In the genomic region with DNA sequence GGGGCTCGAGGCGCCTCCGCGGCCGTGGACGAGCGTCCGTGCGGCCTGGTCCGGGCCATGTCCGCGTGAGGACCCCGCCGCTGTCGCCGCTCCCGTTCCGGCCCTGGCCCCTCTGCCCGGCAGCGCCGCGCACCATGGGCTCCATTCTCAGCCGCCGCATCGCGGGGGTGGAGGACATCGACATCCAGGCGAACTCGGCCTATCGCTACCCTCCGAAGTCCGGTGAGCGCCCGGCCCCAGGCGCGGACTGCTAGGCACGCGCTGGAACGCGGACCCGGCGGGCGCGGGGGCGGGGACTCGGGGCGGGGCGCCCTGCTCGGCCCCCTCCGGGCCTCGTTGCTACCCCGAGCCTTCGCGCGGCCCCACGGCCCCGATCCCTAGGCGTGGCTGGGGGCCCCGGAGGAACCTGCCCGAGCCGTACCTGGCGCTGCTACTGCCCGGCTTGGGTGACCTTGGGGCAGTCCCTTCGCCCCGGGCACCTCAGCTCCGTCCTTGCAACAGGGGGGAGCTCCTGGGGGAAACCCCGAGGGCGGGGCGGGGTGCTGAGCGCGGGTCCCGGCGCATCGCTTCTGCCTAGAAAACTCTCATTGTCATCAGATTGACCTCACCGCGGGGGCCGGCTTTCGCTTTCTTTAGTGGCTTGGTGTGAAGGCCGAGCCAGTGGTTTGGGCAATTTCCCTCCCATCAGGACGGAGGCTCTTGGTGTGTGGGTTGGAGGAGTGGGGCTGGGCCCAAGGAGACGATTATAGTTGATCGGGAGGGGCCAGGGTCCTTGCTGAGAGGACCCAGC, we compare ENCODE assay signal across 8 cellular contexts. TPM values are rescaled to one million over a fixed set of nuclear protein-coding genes. Genes with fewer than 3 reads are reported as not detected.
DNase-seq lines count a peak whose midpoint lies in the region; ATAC-seq and TF ChIP-seq lines count a peak whose summit lies in the region.

No MANE protein-coding gene starts in this region.

- H3K27me3 ChIP-seq in neutrophil = no peaks in the 10 kb centered on the region

- peaks cover 61 to 62% of the 10 kb centered on the region in 2 experiments for H3K4me1 ChIP-seq in neutrophil (ENCODE audit: control insufficient read depth in 1 of 2, insufficient read depth in 1 of 2, low read depth in 1 of 2, low read length in 1 of 2)

- peak; percentile 17 for DNase-seq in NCI-H2196 (lab: John Stamatoyannopoulos, UW; ENCODE audit: unreplicated experiment)
- no peak for DNase-seq in NCI-H2196 treated with DMSO at 0.1 percent for 48 hours (lab: John Stamatoyannopoulos, UW; ENCODE audit: unreplicated experiment)
- peak; percentile 83 for DNase-seq in OCI-M1 (lab: John Stamatoyannopoulos, UW)
- DNase-seq in activated T-helper 2 cell treated with anti-CD3 and anti-CD28 coated beads, Interferon-gamma antibody, Interleukin-2, Interleukin-4, amounts not matched to agents 10 μg/mL and 5 μg/mL and 100 μg/mL, durations not matched to agents 14 hours and 24 hours and 36 hours (ENCODE audit: low spot score) = peak; percentile 73
- peak in 1 of 2 donors; percentile 83 for DNase-seq in foreskin fibroblast

- H3K36me3 ChIP-seq in neutrophil = no peaks in the 10 kb centered on the region

- ATAC-seq in HG02970 (IDR thresholded peaks at IDR 0.05; ENCODE audit: low FRiP score, unreplicated experiment) = peak; percentile 58

- intact Hi-C loops in activated T-helper 2 cell treated with anti-CD3 and anti-CD28 coated beads, Interferon-gamma antibody, Interleukin-2, Interleukin-4, amounts not matched to agents 10 μg/mL and 5 μg/mL and 100 μg/mL, durations not matched to agents 14 hours and 24 hours and 36 hours (cut with micrococcal nuclease) = loop anchor here (1.0 to 5.0 kb wide), 3 partner anchors 9 to 144 kb away; no protein-coding TSS in a partner anchor

- H3K27ac Mint-ChIP-seq in activated T-helper 2 cell treated with anti-CD3 and anti-CD28 coated beads, Interferon-gamma antibody, Interleukin-2, Interleukin-4, amounts not matched to agents 10 μg/mL and 5 μg/mL and 100 μg/mL, durations not matched to agents 14 hours and 24 hours and 36 hours = peak overlapping the region; percentile 89

- no peak for TF ChIP-seq CTCF in foreskin fibroblast (IDR thresholded peaks at IDR 0.05; ENCODE audit: low read depth, low read length)
- TF ChIP-seq CTCF in neutrophil (IDR thresholded peaks at IDR 0.05) = no peak

- H3K27me3 Mint-ChIP-seq in activated T-helper 2 cell treated with anti-CD3 and anti-CD28 coated beads, Interferon-gamma antibody, Interleukin-2, Interleukin-4, amounts not matched to agents 10 μg/mL and 5 μg/mL and 100 μg/mL, durations not matched to agents 14 hours and 24 hours and 36 hours (ENCODE audit: low read depth) = no peaks in the 10 kb centered on the region

- H3K4me3 Mint-ChIP-seq in activated T-helper 2 cell treated with anti-CD3 and anti-CD28 coated beads, Interferon-gamma antibody, Interleukin-2, Interleukin-4, amounts not matched to agents 10 μg/mL and 5 μg/mL and 100 μg/mL, durations not matched to agents 14 hours and 24 hours and 36 hours (ENCODE audit: low read depth) = peak overlapping the region; percentile 95

- H3K4me3 ChIP-seq in foreskin fibroblast (ENCODE audit: low read depth in 1 of 2, low read length in 2 of 2) (peak overlapping the region; percentile 68 to 74), neutrophil (ENCODE audit: low read depth in 1 of 2, low read length in 1 of 2) (peak overlapping the region; percentile 75 to 84)

- H3K36me3 Mint-ChIP-seq in activated T-helper 2 cell treated with anti-CD3 and anti-CD28 coated beads, Interferon-gamma antibody, Interleukin-2, Interleukin-4, amounts not matched to agents 10 μg/mL and 5 μg/mL and 100 μg/mL, durations not matched to agents 14 hours and 24 hours and 36 hours (ENCODE audit: low read depth) = peaks cover 35% of the 10 kb centered on the region

- H3K27ac ChIP-seq in neutrophil = peak overlapping the region; percentile 98
- peak overlapping the region; percentile 84 for H3K27ac ChIP-seq in temporal lobe (ENCODE audit: low read depth, low read length)

- no peaks in the 10 kb centered on the region for H3K9me3 Mint-ChIP-seq in activated T-helper 2 cell treated with anti-CD3 and anti-CD28 coated beads, Interferon-gamma antibody, Interleukin-2, Interleukin-4, amounts not matched to agents 10 μg/mL and 5 μg/mL and 100 μg/mL, durations not matched to agents 14 hours and 24 hours and 36 hours

- H3K4me1 Mint-ChIP-seq in activated T-helper 2 cell treated with anti-CD3 and anti-CD28 coated beads, Interferon-gamma antibody, Interleukin-2, Interleukin-4, amounts not matched to agents 10 μg/mL and 5 μg/mL and 100 μg/mL, durations not matched to agents 14 hours and 24 hours and 36 hours (ENCODE audit: low read depth) = peaks cover 25% of the 10 kb centered on the region

- no peaks in the 10 kb centered on the region for H3K9me3 ChIP-seq in neutrophil

RNA-seq across cellular contexts. Expression of a gene that starts 0.4 kb away (rescaled TPM):
- total RNA-seq in activated T-helper 2 cell treated with anti-CD3 and anti-CD28 coated beads, Interferon-gamma antibody, Interleukin-2, Interleukin-4, amounts not matched to agents 10 μg/mL and 5 μg/mL and 100 μg/mL, durations not matched to agents 14 hours and 24 hours and 36 hours = 124 TPM in 2 replicates
- total RNA-seq in temporal lobe = 51.1 TPM

RNA-seq across cellular contexts. Expression of a gene that starts 10.3 kb away (rescaled TPM):
- 21.1 and 25.0 TPM in 2 replicates for total RNA-seq in activated T-helper 2 cell treated with anti-CD3 and anti-CD28 coated beads, Interferon-gamma antibody, Interleukin-2, Interleukin-4, amounts not matched to agents 10 μg/mL and 5 μg/mL and 100 μg/mL, durations not matched to agents 14 hours and 24 hours and 36 hours
- 3.2 TPM for total RNA-seq in temporal lobe
